Comparison of ENCODE assay signal across 35 cellular contexts in the genomic region with DNA sequence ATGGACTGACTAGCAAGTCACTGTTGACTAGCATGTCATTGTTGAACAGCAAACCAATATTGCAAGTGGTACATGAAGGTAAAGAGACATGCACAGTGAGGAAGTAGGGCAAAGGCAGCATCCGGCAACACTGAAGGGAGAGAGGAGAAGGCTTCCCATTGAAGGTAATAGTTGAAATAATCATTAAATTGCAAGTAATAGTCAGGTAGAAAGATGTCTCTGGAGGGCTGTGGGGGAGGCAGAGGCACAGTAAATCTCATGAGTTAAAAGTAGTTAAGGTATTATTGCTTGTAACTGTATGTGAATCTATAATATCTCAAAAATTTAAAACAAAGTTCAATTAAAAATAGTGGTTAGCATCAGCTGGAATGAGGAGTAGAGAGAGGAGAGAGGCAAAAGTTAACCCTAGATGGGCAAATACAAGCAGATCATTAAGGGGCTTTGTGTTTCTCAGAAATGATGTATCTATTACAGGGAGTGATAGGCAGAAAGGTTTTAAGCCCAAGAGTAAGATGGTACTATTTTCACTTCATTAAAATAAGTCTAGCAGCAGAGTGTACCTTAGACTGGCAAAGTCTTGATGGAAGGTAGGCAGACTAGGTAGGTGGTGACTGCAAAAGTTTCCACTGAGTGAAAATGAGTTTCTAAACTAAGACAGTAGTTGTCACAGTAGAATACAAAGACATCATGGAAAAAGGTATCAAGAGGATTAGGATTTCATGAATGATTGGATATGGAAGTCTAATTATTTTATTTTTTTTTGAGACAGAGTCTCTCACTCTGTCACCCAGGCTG.
"Had no signal": no experiment of that assay in that cellular context is flagged by ENCODE, and none has a peak within 500 bp of the region (broad histone marks: within the 10 kb centered on the region; RNA-seq: fewer than 3 reads in every experiment).

No MANE protein-coding gene starts in this region.

- H3K27me3 ChIP-seq: MG63 had no signal

- H3K9me3 ChIP-seq: MG63 had no signal

- H3K36me3 ChIP-seq: MG63 had no signal

- H3K4me3 ChIP-seq: MG63 had no signal

- DNase-seq: MG63, MM.1S, MV-4-11, NCI-H1048, NCI-H1092, NCI-H1092 treated with DMSO at 0.1 percent for 48 hours, NCI-H1105, NCI-H1105 treated with DMSO at 0.1 percent for 48 hours, NCI-H1417, NCI-H1417 treated with DMSO at 0.1 percent for 48 hours, NCI-H1436, NCI-H1436 treated with DMSO at 0.1 percent for 48 hours, NCI-H146, NCI-H1694, NCI-H1694 treated with DMSO at 0.1 percent for 48 hours, NCI-H187, NCI-H187 treated with DMSO at 0.1 percent for 48 hours, NCI-H1930, NCI-H2029, NCI-H2029 treated with DMSO at 0.1 percent for 48 hours, NCI-H2081, NCI-H2081 treated with DMSO at 0.1 percent for 48 hours, NCI-H2107, NCI-H2171, NCI-H2171 treated with DMSO at 0.1 percent for 48 hours, NCI-H2227 treated with DMSO at 0.1 percent for 48 hours, NCI-H226, NCI-H345, NCI-H446, NCI-H446 treated with DMSO at 0.1 percent for 48 hours, NCI-H510A, NCI-H510A treated with DMSO at 0.1 percent for 48 hours, NCI-H524, NCI-H524 treated with DMSO at 0.1 percent for 48 hours, NCI-H526 had no signal
